In genomic region chr22:47169801-47170140, GRCh38 we compare ENCODE assay signal across 17 cellular contexts.
DNase-seq lines count a peak whose midpoint lies in the region; ATAC-seq, FAIRE-seq and TF ChIP-seq lines count a peak whose summit lies in the region.
"Had no signal": no experiment of that assay in that cellular context is flagged by ENCODE, and none has a peak within 500 bp of the region (broad histone marks: within the 10 kb centered on the region; RNA-seq: fewer than 3 reads in every experiment).

No MANE protein-coding gene starts in this region.

- H3K9me3 ChIP-seq in right lobe of liver: no peaks in the 10 kb centered on the region
- H3K9me3 ChIP-seq in HepG2 (ENCODE audit: low read length): no peaks in the 10 kb centered on the region
- peaks cover 2% of the 10 kb centered on the region for H3K9me3 ChIP-seq in aorta (ENCODE audit: control insufficient read depth, low read length)
- H3K9me3 ChIP-seq: MG63 had no signal

- ATAC-seq in right lobe of liver: no peak
- ATAC-seq in HepG2: no peak
- no peak for ATAC-seq in aorta (ENCODE audit: low FRiP score)
- ATAC-seq in HG02798 (IDR thresholded peaks at IDR 0.05; ENCODE audit: poor library complexity, unreplicated experiment): no peak

- no TSS peak for BruUV-seq in HepG2 (replicated peaks; lab: Mats Ljungman, UMichigan)

- no peak for TF ChIP-seq EP300 in HepG2 (IDR thresholded peaks at IDR 0.05; ENCODE audit: low read depth in 2 of 2, low read length in 2 of 2)
- no peak for TF ChIP-seq EP300 in HepG2 (CRISPR knock-in tag; IDR thresholded peaks at IDR 0.05; ENCODE audit: borderline replicate concordance)

- H4K20me1 ChIP-seq in HepG2 (ENCODE audit: insufficient read depth, low read length): peaks cover 4% of the 10 kb centered on the region; the same call in 1 of the 2 replicates

- H2AFZ ChIP-seq in HepG2 (ENCODE audit: low read length): no peak overlapping the region

- intact Hi-C loops in right lobe of liver (cut with DNase I) (no loop called here), HepG2 (cut with micrococcal nuclease; ENCODE audit: unreplicated experiment) (no loop called here), posterior vena cava (cut with DNase I) (no loop called here), aorta (cut with DNase I) (no loop called here)

- TF ChIP-seq CTCF in right lobe of liver (IDR thresholded peaks at IDR 0.05): no peak
- TF ChIP-seq CTCF in HepG2 (CRISPR knock-in tag; IDR thresholded peaks at IDR 0.05): no peak
- TF ChIP-seq CTCF in coronary artery (IDR thresholded peaks at IDR 0.05): no peak

- H3K4me3 ChIP-seq in right lobe of liver (no peak overlapping the region), HepG2 (replicated peaks in 1 of 3; ENCODE audit: insufficient read depth in 1 of 3, low read depth in 2 of 3, low read length in 3 of 3) (no peak overlapping the region), coronary artery (no peak overlapping the region), aorta (ENCODE audit: low read length in 2 of 2) (no peak overlapping the region)
- H3K4me3 ChIP-seq: MG63 had no signal

- 91% methylated on average over 8 of the region's 9 CpGs for WGBS in right lobe of liver (ENCODE audit: insufficient coverage, low coverage, low lambda C conversion rate, missing lambda C conversion rate)
- 93% methylated on average over 6 of the region's 9 CpGs for WGBS in HepG2 (ENCODE audit: low lambda C conversion rate)
- WGBS in aorta, 2 donors: 84 to 90% methylated on average over 9 of the region's 9 CpGs

- POLR2A ChIA-PET in HepG2 (lab: Yijun Ruan, JAX): no interaction called here

- in situ Hi-C loops in HepG2 (cut with HindIII; ENCODE audit: extremely low pct_ligation_motif_present, low pct_unique_long_range_greater_than_20kb): no loop called here

- H3K4me1 ChIP-seq in right lobe of liver (no peaks in the 10 kb centered on the region), HepG2 (ENCODE audit: insufficient read depth, low read length) (peaks cover 13% of the 10 kb centered on the region), aorta (ENCODE audit: control insufficient read depth in 1 of 2, insufficient read depth in 2 of 2, low read length in 2 of 2) (no peaks in the 10 kb centered on the region)

- no peak overlapping the region for H3K4me2 ChIP-seq in HepG2 (ENCODE audit: low read depth, low read length)

- no peaks in the 10 kb centered on the region for H3K27me3 ChIP-seq in right lobe of liver
- no peaks in the 10 kb centered on the region for H3K27me3 ChIP-seq in HepG2 (ENCODE audit: control insufficient read depth in 1 of 2, insufficient read depth in 2 of 2, low read length in 2 of 2)
- H3K27me3 ChIP-seq in aorta (ENCODE audit: control insufficient read depth in 1 of 2, insufficient read depth in 2 of 2, low read length in 1 of 2): no peaks in the 10 kb centered on the region
- H3K27me3 ChIP-seq: MG63 had no signal

- no peaks in the 10 kb centered on the region for H3K36me3 ChIP-seq in right lobe of liver
- H3K36me3 ChIP-seq in HepG2 (replicated peaks in 1 of 2; ENCODE audit: control insufficient read depth in 1 of 2, insufficient read depth in 2 of 2, low read length in 2 of 2): peaks cover 0 to 3% of the 10 kb centered on the region in 2 experiments; a peak in 3 of 5 replicates
- H3K36me3 ChIP-seq in aorta (ENCODE audit: control insufficient read depth in 1 of 2, insufficient read depth in 2 of 2, low read length in 1 of 2): peaks cover 0 to 1% of the 10 kb centered on the region in 2 donors
- H3K36me3 ChIP-seq: MG63 had no signal

- no peak for TF ChIP-seq POLR2A in right lobe of liver (IDR thresholded peaks at IDR 0.05)
- no peak for TF ChIP-seq POLR2A in HepG2 (IDR thresholded peaks at IDR 0.05; ENCODE audit: insufficient read depth in 1 of 2, low read depth in 2 of 2, low read length in 2 of 2)

- CTCF ChIA-PET in HepG2 (lab: Yijun Ruan, JAX; ENCODE audit: low intra/inter-chr PET ratio, low total read pairs): no interaction called here

- DNase-seq in right lobe of liver (peak; percentile 13 to 28 (median 28)), HepG2 (ENCODE audit: low spot score) (no peak), coronary artery (ENCODE audit: low spot score) (peak; percentile 31), posterior vena cava (ENCODE audit: low spot score) (peak; percentile 66), aorta (peak; percentile 37 to 59), NCI-H82 treated with DMSO at 0.1 percent for 48 hours (lab: John Stamatoyannopoulos, UW; ENCODE audit: unreplicated experiment) (no peak)
- DNase-seq: AML-193, COR-L47, GF-D8, Karpas-422, MG63, NCI-H1092, NCI-H146, NCI-H2081, NCI-H748 treated with DMSO at 0.1 percent for 48 hours had no signal

- H3K27ac ChIP-seq in right lobe of liver (no peak overlapping the region), HepG2 (ENCODE audit: extremely low read length, insufficient read depth, low read length) (no peak overlapping the region), coronary artery (no peak overlapping the region), aorta (ENCODE audit: low read depth in 1 of 2, low read length in 2 of 2) (no peak overlapping the region)

- H3K9ac ChIP-seq in HepG2 (ENCODE audit: insufficient read depth, low read depth, low read length): no peak overlapping the region

- FAIRE-seq in HepG2 (lab: Jason Lieb, UNC): no peak
- FAIRE-seq: GM12891 had no signal

- no peaks in the 10 kb centered on the region for H3K79me2 ChIP-seq in HepG2 (ENCODE audit: insufficient read depth, low read length)

- TF ChIP-seq RAD21 in HepG2 (CRISPR knock-in tag; IDR thresholded peaks at IDR 0.05): no peak

TF ChIP-seq in HepG2, 621 proteins besides CTCF, POLR2A, EP300 and RAD21:
- TF ChIP-seq, protein P1, sequence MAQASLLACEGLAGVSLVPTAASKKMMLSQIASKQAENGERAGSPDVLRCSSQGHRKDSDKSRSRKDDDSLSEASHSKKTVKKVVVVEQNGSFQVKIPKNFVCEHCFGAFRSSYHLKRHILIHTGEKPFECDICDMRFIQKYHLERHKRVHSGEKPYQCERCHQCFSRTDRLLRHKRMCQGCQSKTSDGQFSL (CRISPR knock-in tag; IDR thresholded peaks at IDR 0.05): no peak
- TF ChIP-seq, protein P2, sequence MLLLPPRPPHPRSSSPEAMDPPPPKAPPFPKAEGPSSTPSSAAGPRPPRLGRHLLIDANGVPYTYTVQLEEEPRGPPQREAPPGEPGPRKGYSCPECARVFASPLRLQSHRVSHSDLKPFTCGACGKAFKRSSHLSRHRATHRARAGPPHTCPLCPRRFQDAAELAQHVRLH (CRISPR knock-in tag; IDR thresholded peaks at IDR 0.05; ENCODE audit: borderline replicate concordance, low read depth): no peak
- TF ChIP-seq, protein P3, sequence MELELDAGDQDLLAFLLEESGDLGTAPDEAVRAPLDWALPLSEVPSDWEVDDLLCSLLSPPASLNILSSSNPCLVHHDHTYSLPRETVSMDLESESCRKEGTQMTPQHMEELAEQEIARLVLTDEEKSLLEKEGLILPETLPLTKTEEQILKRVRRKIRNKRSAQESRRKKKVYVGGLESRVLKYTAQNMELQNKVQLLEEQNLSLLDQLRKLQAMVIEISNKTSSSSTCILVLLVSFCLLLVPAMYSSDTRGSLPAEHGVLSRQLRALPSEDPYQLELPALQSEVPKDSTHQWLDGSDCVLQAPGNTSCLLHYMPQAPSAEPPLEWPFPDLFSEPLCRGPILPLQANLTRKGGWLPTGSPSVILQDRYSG (CRISPR knock-in tag; IDR thresholded peaks at IDR 0.05): no peak
- no peak for TF ChIP-seq CEBPB (IDR thresholded peaks at IDR 0.05; ENCODE audit: borderline replicate concordance, low read depth, low read length)
- no peak for TF ChIP-seq SIX4 (CRISPR knock-in tag; IDR thresholded peaks at IDR 0.05)
- no peak for TF ChIP-seq MXI1 (IDR thresholded peaks at IDR 0.05; ENCODE audit: borderline replicate concordance, low read depth, low read length)
- no peak for TF ChIP-seq ZNF704 (CRISPR knock-in tag; IDR thresholded peaks at IDR 0.05; ENCODE audit: borderline replicate concordance)

Comparison
In these comparisons a context has a peak if more than half of its experiments do, and no peak if none do; other contexts are left out.
1. DNase-seq: peak in right lobe of liver (3 of 3), coronary artery (single experiment), posterior vena cava (single experiment) and aorta (2 of 2); none in HepG2 (single experiment) and NCI-H82 treated with DMSO at 0.1 percent for 48 hours (single experiment).